19 cellular contexts compared by ENCODE assay signal in genomic region chr14:67580336-67581230, GRCh38.
"Had no signal": no experiment of that assay in that cellular context is flagged by ENCODE, and none has a peak within 500 bp of the region (broad histone marks: within the 10 kb centered on the region; RNA-seq: fewer than 3 reads in every experiment).

No MANE protein-coding gene starts in this region.

- H3K9me3 Mint-ChIP-seq: activated CD8-positive, alpha-beta T cell treated with anti-CD3 and anti-CD28 coated beads for 36 hours; activated naive CD4-positive, alpha-beta T cell treated with anti-CD3 and anti-CD28 coated beads, Interleukin-2, amount 10 ng/mL, durations not matched to agents 7 days and 5 days; activated T-helper 1 cell treated with anti-CD3 and anti-CD28 coated beads, Interleukin-12 subunit alpha, Interleukin-12 subunit beta, Interleukin-2, Interleukin-4 antibody, amounts not matched to agents 30 ng/mL and 10 ng/mL and 1 ng/mL, durations not matched to agents 14 hours and 24 hours and 36 hours; natural killer cell treated with Interleukin-12 subunit alpha and Interleukin-12 subunit beta and Interleukin-15 and Interleukin-18, amount 100 ng/mL, for 72 hours; stimulated activated naive CD8-positive, alpha-beta T cell treated with anti-CD3 and anti-CD28 coated beads, Interleukin-15, Interleukin-2, amounts not matched to agents 100 ng/mL and 50 ng/mL, for 24 hours had no signal

- H3K27me3 ChIP-seq: sigmoid colon, testis, upper lobe of right lung had no signal

- H3K36me3 Mint-ChIP-seq: activated naive CD4-positive, alpha-beta T cell treated with anti-CD3 and anti-CD28 coated beads, Interleukin-2, amount 10 ng/mL, durations not matched to agents 7 days and 5 days; natural killer cell treated with Interleukin-12 subunit alpha and Interleukin-12 subunit beta and Interleukin-15 and Interleukin-18, amount 100 ng/mL, for 72 hours had no signal

- H3K36me3 ChIP-seq: prostate gland, upper lobe of right lung had no signal

- H3K4me3 Mint-ChIP-seq: activated CD8-positive, alpha-beta T cell treated with anti-CD3 and anti-CD28 coated beads for 36 hours; activated naive CD4-positive, alpha-beta T cell treated with anti-CD3 and anti-CD28 coated beads, Interleukin-2, amount 10 ng/mL, durations not matched to agents 7 days and 5 days; activated T-helper 1 cell treated with anti-CD3 and anti-CD28 coated beads, Interleukin-12 subunit alpha, Interleukin-12 subunit beta, Interleukin-2, Interleukin-4 antibody, amounts not matched to agents 30 ng/mL and 10 ng/mL and 1 ng/mL, durations not matched to agents 14 hours and 24 hours and 36 hours; natural killer cell treated with Interleukin-12 subunit alpha and Interleukin-12 subunit beta and Interleukin-15 and Interleukin-18, amount 100 ng/mL, for 72 hours; stimulated activated naive CD8-positive, alpha-beta T cell treated with anti-CD3 and anti-CD28 coated beads, Interleukin-15, Interleukin-2, amounts not matched to agents 100 ng/mL and 50 ng/mL, for 24 hours had no signal

- H3K27ac Mint-ChIP-seq: activated CD8-positive, alpha-beta T cell treated with anti-CD3 and anti-CD28 coated beads for 36 hours; activated naive CD4-positive, alpha-beta T cell treated with anti-CD3 and anti-CD28 coated beads, Interleukin-2, amount 10 ng/mL, durations not matched to agents 7 days and 5 days; activated T-helper 1 cell treated with anti-CD3 and anti-CD28 coated beads, Interleukin-12 subunit alpha, Interleukin-12 subunit beta, Interleukin-2, Interleukin-4 antibody, amounts not matched to agents 30 ng/mL and 10 ng/mL and 1 ng/mL, durations not matched to agents 14 hours and 24 hours and 36 hours; natural killer cell treated with Interleukin-12 subunit alpha and Interleukin-12 subunit beta and Interleukin-15 and Interleukin-18, amount 100 ng/mL, for 72 hours; stimulated activated naive CD8-positive, alpha-beta T cell treated with anti-CD3 and anti-CD28 coated beads, Interleukin-15, Interleukin-2, amounts not matched to agents 100 ng/mL and 50 ng/mL, for 24 hours had no signal

- H3K27ac ChIP-seq: coronary artery, epithelial cell of prostate, prostate gland, sigmoid colon, testis, upper lobe of right lung had no signal

- H3K27me3 Mint-ChIP-seq: activated CD8-positive, alpha-beta T cell treated with anti-CD3 and anti-CD28 coated beads for 36 hours; natural killer cell treated with Interleukin-12 subunit alpha and Interleukin-12 subunit beta and Interleukin-15 and Interleukin-18, amount 100 ng/mL, for 72 hours; stimulated activated naive CD8-positive, alpha-beta T cell treated with anti-CD3 and anti-CD28 coated beads, Interleukin-15, Interleukin-2, amounts not matched to agents 100 ng/mL and 50 ng/mL, for 24 hours had no signal

- H3K4me3 ChIP-seq: coronary artery, prostate gland, sigmoid colon, testis, upper lobe of right lung had no signal

- ATAC-seq: activated CD8-positive, alpha-beta T cell treated with anti-CD3 and anti-CD28 coated beads for 36 hours; natural killer cell treated with Interleukin-12 subunit alpha and Interleukin-12 subunit beta and Interleukin-15 and Interleukin-18, amount 100 ng/mL, for 72 hours; upper lobe of right lung had no signal

- DNase-seq: activated CD4-positive, alpha-beta T cell treated with anti-CD3 and anti-CD28 coated beads for 4 hours; activated CD8-positive, alpha-beta T cell treated with anti-CD3 and anti-CD28 coated beads for 36 hours; activated naive CD4-positive, alpha-beta T cell treated with anti-CD3 and anti-CD28 coated beads, Interleukin-2, amount 10 ng/mL, durations not matched to agents 7 days and 5 days; caudate nucleus; effector memory CD4-positive, alpha-beta T cell; glutamatergic neuron; mammary epithelial cell; sigmoid colon; stimulated activated CD4-positive, alpha-beta T cell treated with anti-CD3 and anti-CD28 coated beads, Interleukin-2, amount 100 ng/mL, for 48 hours; stimulated activated CD8-positive, alpha-beta memory T cell treated with anti-CD3 and anti-CD28 coated beads, Interleukin-4, amount 100 ng/mL, for 48 hours; SW 1271; testis; upper lobe of right lung had no signal

- H3K4me1 ChIP-seq: prostate gland, sigmoid colon, testis, upper lobe of right lung had no signal

- H3K9me3 ChIP-seq: prostate gland, sigmoid colon, testis, upper lobe of right lung had no signal
